Comparison of ENCODE assay signal across 22 cellular contexts in genomic region chr2:43885233-43885632, GRCh38. TPM values are rescaled to one million over a fixed set of nuclear protein-coding genes. Genes with fewer than 3 reads are reported as not detected.
A peak's percentile ranks its signal among the peaks of the same experiment; 100 is the strongest.
DNase-seq lines count a peak whose midpoint lies in the region; ATAC-seq and TF ChIP-seq lines count a peak whose summit lies in the region.
"Had no signal": no experiment of that assay in that cellular context is flagged by ENCODE, and none has a peak within 500 bp of the region (broad histone marks: within the 10 kb centered on the region; RNA-seq: fewer than 3 reads in every experiment).

No MANE protein-coding gene starts in this region.

- H3K36me3 ChIP-seq in adipocyte (ENCODE audit: control insufficient read depth, insufficient read depth, low read length, severe bottlenecking) (peaks cover 41% of the 10 kb centered on the region), HAP-1 (replicated peaks) (peaks cover 31% of the 10 kb centered on the region)

- H3K27ac ChIP-seq in 22Rv1 = 0 out of 2 replicates have a peak overlapping the region, but pooled peaks have one; percentile 3
- H3K27ac ChIP-seq in H9 (ENCODE audit: insufficient read length, low read depth, low read length) = no peak overlapping the region
- H3K27ac ChIP-seq: A549, BLaER1, Peyer's patch, SJSA1 had no signal

- H3K14ac ChIP-seq in H9 (ENCODE audit: insufficient read depth, low read length) = no peak overlapping the region

- H3K9me3 ChIP-seq in H9 (ENCODE audit: control insufficient read depth, low read depth, low read length) = no peaks in the 10 kb centered on the region
- no peaks in the 10 kb centered on the region for H3K9me3 ChIP-seq in adipocyte (ENCODE audit: control insufficient read depth, low read length)
- H3K9me3 ChIP-seq in HAP-1 = no peaks in the 10 kb centered on the region
- H3K9me3 ChIP-seq: A549, BLaER1, Peyer's patch, SJSA1 had no signal

- no peak overlapping the region for H2BK5ac ChIP-seq in H9 (ENCODE audit: insufficient read length, low read length)

- H4K8ac ChIP-seq in H9 (replicated peaks; ENCODE audit: insufficient read length, low read depth, low read length) = no peak overlapping the region

- in situ Hi-C loops in HAP-1 (cut with MboI; ENCODE audit: low sequenced_read_pairs) = no loop called here

- no CpG with 5 or more reads among the region's 7 CpGs for WGBS in H9 (ENCODE audit: extremely low coverage, insufficient read length, low lambda C conversion rate)

- H2AK5ac ChIP-seq in H9 (ENCODE audit: insufficient read length, low read length) = no peak overlapping the region

- no peaks in the 10 kb centered on the region for H3K9me3 Mint-ChIP-seq in H9
- H3K9me3 Mint-ChIP-seq in nephron = no peaks in the 10 kb centered on the region
- H3K9me3 Mint-ChIP-seq: CD8-positive, alpha-beta T cell; IgD-negative memory B cell had no signal

- TF ChIP-seq CTCF in 22Rv1 (IDR thresholded peaks at IDR 0.05) (no peak), H9 (conservative IDR thresholded peaks at IDR 0.05) (no peak), nephron (IDR thresholded peaks at IDR 0.05; ENCODE audit: unreplicated experiment in 3 of 3) (no peak)

- H3K4me1 ChIP-seq in H9 (ENCODE audit: insufficient read depth, low read length) (no peaks in the 10 kb centered on the region), adipocyte (ENCODE audit: control insufficient read depth, insufficient read depth, low read length) (peaks cover 32% of the 10 kb centered on the region), HAP-1 (peaks cover 27% of the 10 kb centered on the region)
- H3K4me1 ChIP-seq: BLaER1, Peyer's patch had no signal

- H2BK12ac ChIP-seq in H9 (ENCODE audit: insufficient read length, low read depth, low read length) = no peak overlapping the region

- peaks cover 29 to 42% (median 36%) of the 10 kb centered on the region in 3 experiments for H3K36me3 Mint-ChIP-seq in H9 (ENCODE audit: insufficient read depth in 1 of 3, low read depth in 3 of 3)
- peaks cover 32% of the 10 kb centered on the region for H3K36me3 Mint-ChIP-seq in nephron (ENCODE audit: low read depth)

- no peak overlapping the region for H3T11ph ChIP-seq in H9 (ENCODE audit: low read length)

- H3K4me1 Mint-ChIP-seq in H9 (no peaks in the 10 kb centered on the region), nephron (no peaks in the 10 kb centered on the region)
- H3K4me1 Mint-ChIP-seq: IgD-negative memory B cell had no signal

- H3K4me3 Mint-ChIP-seq in H9 (no peak overlapping the region), nephron (no peak overlapping the region)
- H3K4me3 Mint-ChIP-seq: CD8-positive, alpha-beta T cell; IgD-negative memory B cell had no signal

- no peak for ATAC-seq in GM19324 (IDR thresholded peaks at IDR 0.05; ENCODE audit: low FRiP score, unreplicated experiment)
- ATAC-seq: A549; CD8-positive, alpha-beta T cell had no signal

- H3K27me3 Mint-ChIP-seq in H9 (ENCODE audit: low read depth) = no peaks in the 10 kb centered on the region; the same call in 1 of the 2 replicates
- no peaks in the 10 kb centered on the region for H3K27me3 Mint-ChIP-seq in nephron (ENCODE audit: low read depth)
- H3K27me3 Mint-ChIP-seq: IgD-negative memory B cell had no signal

- H4K20me1 ChIP-seq in H9 (ENCODE audit: control insufficient read depth, insufficient read depth, insufficient read length) = no peaks in the 10 kb centered on the region
- H4K20me1 ChIP-seq: BLaER1 had no signal

- H3K79me2 ChIP-seq in H9 (ENCODE audit: insufficient read depth, low read length) = no peaks in the 10 kb centered on the region

- H3K23ac ChIP-seq in H9 (ENCODE audit: insufficient read length, low read depth, low read length) = no peak overlapping the region

- H3K9ac ChIP-seq in H9 (ENCODE audit: extremely low read depth, insufficient read length, low read length) = no peak overlapping the region
- peak overlapping the region; percentile 69 for H3K9ac ChIP-seq in adipocyte (ENCODE audit: low read length)
- H3K9ac ChIP-seq: BLaER1 had no signal

- no peak overlapping the region for H4K5ac ChIP-seq in H9 (ENCODE audit: insufficient read length, low read depth, low read length)

- DNase-seq in H9 (no peak), adipocyte (ENCODE audit: low read depth) (no peak), HAP-1 (ENCODE audit: low spot score in 2 of 2) (no peak), MV-4-11 (lab: John Stamatoyannopoulos, UW) (no peak)
- no peak for DNase-seq in activated CD8-positive, alpha-beta memory T cell treated with anti-CD3 and anti-CD28 coated beads, Interleukin-2, amount 50 U/mL, for 4 hours
- DNase-seq: CD8-positive, alpha-beta T cell; DMS53; MM.1S; NCI-H1105; NCI-H2081; NCI-H2171 treated with DMSO at 0.1 percent for 48 hours; NCI-H446; NCI-H526 treated with DMSO at 0.1 percent for 48 hours; Peyer's patch had no signal

- no peak overlapping the region for H4K91ac ChIP-seq in H9 (ENCODE audit: insufficient read length, low read depth, low read length)

- H2BK120ac ChIP-seq in H9 (ENCODE audit: low read depth, low read length, poor library complexity, severe bottlenecking) = no peak overlapping the region

- no peak overlapping the region for H3K4me2 ChIP-seq in H9 (ENCODE audit: insufficient read depth, insufficient read length, low read length)
- H3K4me2 ChIP-seq: A549, BLaER1 had no signal

- H3K27me3 ChIP-seq in H9 (ENCODE audit: insufficient read depth, low read length) (no peaks in the 10 kb centered on the region), adipocyte (replicated peaks; ENCODE audit: control insufficient read depth, insufficient read depth, low read length) (no peaks in the 10 kb centered on the region), HAP-1 (ENCODE audit: low read depth) (no peaks in the 10 kb centered on the region)
- H3K27me3 ChIP-seq: BLaER1, Peyer's patch, SJSA1 had no signal

- no peak overlapping the region for H3K18ac ChIP-seq in H9 (ENCODE audit: insufficient read length, low read depth, low read length)

- no peaks in the 10 kb centered on the region for H3K23me2 ChIP-seq in H9 (ENCODE audit: insufficient read length, low read depth, low read length, poor library complexity, severe bottlenecking)

- no peak overlapping the region for H2AFZ ChIP-seq in H9 (ENCODE audit: low read length)

- H2BK15ac ChIP-seq in H9 (ENCODE audit: low read depth, low read length) = no peak overlapping the region

- H3K27ac Mint-ChIP-seq in H9 = peak overlapping the region in 2 of 3 experiments; percentile 44 to 84; a peak in 3 of 7 replicates
- H3K27ac Mint-ChIP-seq in nephron = peak overlapping the region; percentile 62 to 91 (median 76)
- H3K27ac Mint-ChIP-seq: CD8-positive, alpha-beta T cell; IgD-negative memory B cell had no signal

- H3K4ac ChIP-seq in H9 (ENCODE audit: low read depth, low read length) = no peak overlapping the region

- H2BK20ac ChIP-seq in H9 (ENCODE audit: low read depth, low read length, poor library complexity, severe bottlenecking) = no peak overlapping the region

- no peak overlapping the region for H3K56ac ChIP-seq in H9 (ENCODE audit: insufficient read length, low read depth, low read length)

- no peaks in the 10 kb centered on the region for H3K79me1 ChIP-seq in H9 (ENCODE audit: insufficient read depth, low read depth, low read length, poor library complexity, severe bottlenecking)

- no peak overlapping the region for H3K4me3 ChIP-seq in adipocyte (ENCODE audit: low read length)
- no peak overlapping the region for H3K4me3 ChIP-seq in HAP-1
- H3K4me3 ChIP-seq: A549, BLaER1, Peyer's patch, SJSA1 had no signal

RNA-seq across cellular contexts. Expression of gene ABCG8, which starts 46.5 kb away (rescaled TPM):
- not detected in 2 replicates for total RNA-seq in H9 (2021)
- total RNA-seq: CD8-positive, alpha-beta T cell; LHCN-M2; SJSA1 had no signal

RNA-seq across cellular contexts. Expression of gene ABCG5, which starts 46.6 kb away (rescaled TPM):
- not detected in 2 replicates for total RNA-seq in H9 (2021)
- total RNA-seq: CD8-positive, alpha-beta T cell; LHCN-M2; SJSA1 had no signal
